In genomic region chr2:65427536-65427935, GRCh38 we compare ENCODE assay signal across 28 cellular contexts.
"Had no signal": no experiment of that assay in that cellular context is flagged by ENCODE, and none has a peak within 500 bp of the region (broad histone marks: within the 10 kb centered on the region; RNA-seq: fewer than 3 reads in every experiment).

No MANE protein-coding gene starts in this region.

- H3K9me3 ChIP-seq: ascending aorta, esophagus squamous epithelium, gastroesophageal sphincter had no signal

- H3K9me3 Mint-ChIP-seq: activated CD4-positive, alpha-beta memory T cell treated with anti-CD3 and anti-CD28 coated beads for 36 hours; activated CD4-positive, alpha-beta T cell treated with anti-CD3 and anti-CD28 coated beads, Interleukin-2, amount 10 ng/mL, durations not matched to agents 24 days and 14 days; activated naive CD4-positive, alpha-beta T cell treated with anti-CD3 and anti-CD28 coated beads, Interleukin-2, amount 10 ng/mL, durations not matched to agents 7 days and 5 days; activated naive CD4-positive, alpha-beta T cell treated with anti-CD3 and anti-CD28 coated beads, Interleukin-2, amount 50 U/mL, for 72 hours; activated naive CD8-positive, alpha-beta T cell treated with anti-CD3 and anti-CD28 coated beads, Interleukin-2, amount 10 ng/mL, durations not matched to agents 7 days and 5 days; activated T-cell treated with anti-CD3 and anti-CD28 coated beads, Interleukin-2, amount 50 U/mL, for 24 hours; activated T-cell treated with anti-CD3 and anti-CD28 coated beads, Interleukin-2, amount 50 U/mL, for 72 hours; central memory CD8-positive, alpha-beta T cell; dendritic cell treated with granulocyte-macrophage colony-stimulating factor and Interleukin-4, amounts not matched to agents 40 ng/mL and 50 ng/mL, for 4 days; effector memory CD8-positive, alpha-beta T cell had no signal

- H3K27me3 Mint-ChIP-seq: central memory CD8-positive, alpha-beta T cell; effector memory CD8-positive, alpha-beta T cell had no signal

- H3K36me3 ChIP-seq: ascending aorta, brain microvascular endothelial cell, esophagus squamous epithelium, gastroesophageal sphincter had no signal

- H3K36me3 Mint-ChIP-seq: activated CD4-positive, alpha-beta memory T cell treated with anti-CD3 and anti-CD28 coated beads for 36 hours; activated naive CD4-positive, alpha-beta T cell treated with anti-CD3 and anti-CD28 coated beads, Interleukin-2, amount 50 U/mL, for 72 hours had no signal

- DNase-seq: activated CD4-positive, alpha-beta memory T cell treated with anti-CD3 and anti-CD28 coated beads for 36 hours; activated CD4-positive, alpha-beta T cell treated with anti-CD3 and anti-CD28 coated beads for 36 hours; activated CD4-positive, alpha-beta T cell treated with anti-CD3 and anti-CD28 coated beads, Interleukin-2, amount 10 ng/mL, durations not matched to agents 24 days and 14 days; activated CD4-positive, CD25-positive, alpha-beta regulatory T cell; activated CD4-positive, CD25-positive, alpha-beta regulatory T cell treated with anti-CD3 and anti-CD28 coated beads, Interleukin-2, amount 50 U/mL, for 72 hours; activated CD8-positive, alpha-beta memory T cell treated with anti-CD3 and anti-CD28 coated beads, Interleukin-2, amount 50 U/mL, for 48 hours; activated CD8-positive, alpha-beta T cell treated with anti-CD3 and anti-CD28 coated beads, Interleukin-2, amount 10 ng/mL, durations not matched to agents 7 days and 5 days; activated gamma-delta T cell; activated naive CD4-positive, alpha-beta T cell; activated naive CD4-positive, alpha-beta T cell treated with anti-CD3 and anti-CD28 coated beads, Interleukin-2, amount 10 ng/mL, durations not matched to agents 7 days and 5 days; activated naive CD8-positive, alpha-beta T cell treated with anti-CD3 and anti-CD28 coated beads, Interleukin-2, amount 10 ng/mL, durations not matched to agents 7 days and 5 days; activated T-cell treated with anti-CD3 and anti-CD28 coated beads for 4 hours; activated T-cell treated with anti-CD3 and anti-CD28 coated beads, Interleukin-2, amount 50 U/mL, for 24 hours; activated T-cell treated with anti-CD3 and anti-CD28 coated beads, Interleukin-2, amount 50 U/mL, for 72 hours; brain microvascular endothelial cell; effector CD4-positive, alpha-beta T cell; effector memory CD8-positive, alpha-beta T cell; esophagus squamous epithelium; foreskin melanocyte; head of caudate nucleus; T-helper 2 cell had no signal

- ATAC-seq: activated CD4-positive, alpha-beta T cell treated with anti-CD3 and anti-CD28 coated beads for 36 hours; activated CD8-positive, alpha-beta T cell treated with anti-CD3 and anti-CD28 coated beads, Interleukin-2, amount 10 ng/mL, durations not matched to agents 7 days and 5 days; activated naive CD4-positive, alpha-beta T cell treated with anti-CD3 and anti-CD28 coated beads, Interleukin-2, amount 50 U/mL, for 72 hours; activated T-cell treated with anti-CD3 and anti-CD28 coated beads, Interleukin-2, amount 50 U/mL, for 72 hours; effector memory CD8-positive, alpha-beta T cell; gastroesophageal sphincter had no signal

- H3K4me3 ChIP-seq: ascending aorta, coronary artery, esophagus squamous epithelium, gastroesophageal sphincter had no signal

- H3K4me1 Mint-ChIP-seq: activated CD4-positive, alpha-beta T cell treated with anti-CD3 and anti-CD28 coated beads for 36 hours had no signal

- H3K27ac ChIP-seq: ascending aorta, brain microvascular endothelial cell, coronary artery, epithelial cell of prostate, esophagus squamous epithelium, gastroesophageal sphincter had no signal

- H3K27ac Mint-ChIP-seq: activated CD4-positive, alpha-beta memory T cell treated with anti-CD3 and anti-CD28 coated beads for 36 hours; activated CD4-positive, alpha-beta T cell treated with anti-CD3 and anti-CD28 coated beads for 36 hours; activated CD4-positive, alpha-beta T cell treated with anti-CD3 and anti-CD28 coated beads, Interleukin-2, amount 10 ng/mL, durations not matched to agents 24 days and 14 days; activated CD8-positive, alpha-beta T cell treated with anti-CD3 and anti-CD28 coated beads, Interleukin-2, amount 10 ng/mL, durations not matched to agents 7 days and 5 days; activated naive CD4-positive, alpha-beta T cell treated with anti-CD3 and anti-CD28 coated beads, Interleukin-2, amount 10 ng/mL, durations not matched to agents 7 days and 5 days; activated naive CD4-positive, alpha-beta T cell treated with anti-CD3 and anti-CD28 coated beads, Interleukin-2, amount 50 U/mL, for 72 hours; activated naive CD8-positive, alpha-beta T cell treated with anti-CD3 and anti-CD28 coated beads, Interleukin-2, amount 10 ng/mL, durations not matched to agents 7 days and 5 days; activated T-cell treated with anti-CD3 and anti-CD28 coated beads, Interleukin-2, amount 50 U/mL, for 24 hours; activated T-cell treated with anti-CD3 and anti-CD28 coated beads, Interleukin-2, amount 50 U/mL, for 72 hours; dendritic cell treated with granulocyte-macrophage colony-stimulating factor and Interleukin-4, amounts not matched to agents 40 ng/mL and 50 ng/mL, for 4 days; effector memory CD8-positive, alpha-beta T cell had no signal

- H3K27me3 ChIP-seq: ascending aorta, brain microvascular endothelial cell, esophagus squamous epithelium, gastroesophageal sphincter had no signal

- H3K4me3 Mint-ChIP-seq: activated CD4-positive, alpha-beta memory T cell treated with anti-CD3 and anti-CD28 coated beads for 36 hours; activated CD4-positive, alpha-beta T cell treated with anti-CD3 and anti-CD28 coated beads for 36 hours; activated CD4-positive, alpha-beta T cell treated with anti-CD3 and anti-CD28 coated beads, Interleukin-2, amount 10 ng/mL, durations not matched to agents 24 days and 14 days; activated CD8-positive, alpha-beta T cell treated with anti-CD3 and anti-CD28 coated beads, Interleukin-2, amount 10 ng/mL, durations not matched to agents 7 days and 5 days; activated naive CD4-positive, alpha-beta T cell treated with anti-CD3 and anti-CD28 coated beads, Interleukin-2, amount 10 ng/mL, durations not matched to agents 7 days and 5 days; activated naive CD8-positive, alpha-beta T cell treated with anti-CD3 and anti-CD28 coated beads, Interleukin-2, amount 10 ng/mL, durations not matched to agents 7 days and 5 days; activated T-cell treated with anti-CD3 and anti-CD28 coated beads, Interleukin-2, amount 50 U/mL, for 24 hours; activated T-cell treated with anti-CD3 and anti-CD28 coated beads, Interleukin-2, amount 50 U/mL, for 72 hours; central memory CD8-positive, alpha-beta T cell; dendritic cell treated with granulocyte-macrophage colony-stimulating factor and Interleukin-4, amounts not matched to agents 40 ng/mL and 50 ng/mL, for 4 days; effector memory CD8-positive, alpha-beta T cell had no signal
